ENCODE assay signal across 24 cellular contexts in the genomic region with DNA sequence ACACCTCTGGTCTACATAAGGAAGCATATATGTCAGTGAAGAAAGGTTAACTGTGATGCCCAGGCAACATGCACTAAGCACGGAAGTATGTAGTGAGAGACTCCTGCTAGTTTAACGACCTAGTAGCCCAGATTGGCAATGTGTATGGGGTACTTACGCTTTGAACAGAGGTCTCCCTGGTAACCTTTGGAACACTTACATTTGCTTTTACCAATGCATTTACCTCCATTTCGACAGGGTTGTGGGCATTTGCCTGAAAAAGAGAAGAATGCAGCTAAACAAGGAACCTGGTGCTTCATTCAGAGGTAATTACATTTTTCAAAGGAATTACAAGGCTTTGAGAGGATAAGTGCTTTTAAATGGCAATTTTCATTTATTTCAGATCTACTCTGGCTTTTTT.
"Had no signal": no experiment of that assay in that cellular context is flagged by ENCODE, and none has a peak within 500 bp of the region (broad histone marks: within the 10 kb centered on the region; RNA-seq: fewer than 3 reads in every experiment).

No MANE protein-coding gene starts in this region.

- H3K27me3 ChIP-seq: right atrium auricular region, thyroid gland had no signal

- H3K36me3 ChIP-seq: prostate gland, right atrium auricular region, thyroid gland had no signal

- H3K4me1 ChIP-seq: prostate gland, right atrium auricular region, thyroid gland had no signal

- H3K9me3 Mint-ChIP-seq: activated CD4-positive, alpha-beta T cell treated with anti-CD3 and anti-CD28 coated beads, Interleukin-2, amount 10 ng/mL, durations not matched to agents 24 days and 14 days; activated CD8-positive, alpha-beta T cell treated with anti-CD3 and anti-CD28 coated beads for 36 hours; activated T-helper 17 cell treated with anti-CD3 and anti-CD28 coated beads, Interleukin-2, amount 50 U/mL, for 72 hours; immature natural killer cell; memory B cell had no signal

- H3K4me3 Mint-ChIP-seq: activated CD4-positive, alpha-beta T cell treated with anti-CD3 and anti-CD28 coated beads, Interleukin-2, amount 10 ng/mL, durations not matched to agents 24 days and 14 days; activated CD8-positive, alpha-beta T cell treated with anti-CD3 and anti-CD28 coated beads for 36 hours; activated T-helper 17 cell treated with anti-CD3 and anti-CD28 coated beads, Interleukin-2, amount 50 U/mL, for 72 hours; brain; endodermal cell; immature natural killer cell; memory B cell; naive B cell; neural crest cell had no signal

- H3K36me3 Mint-ChIP-seq: brain, immature natural killer cell, memory B cell, naive B cell had no signal

- ATAC-seq: activated CD8-positive, alpha-beta T cell treated with anti-CD3 and anti-CD28 coated beads for 36 hours; activated T-helper 17 cell treated with anti-CD3 and anti-CD28 coated beads, Interleukin-2, amount 50 U/mL, for 72 hours had no signal

- H3K27ac ChIP-seq: dorsolateral prefrontal cortex, epithelial cell of prostate, prostate gland, right atrium auricular region, thyroid gland had no signal

- H3K4me1 Mint-ChIP-seq: activated CD4-positive, alpha-beta T cell treated with anti-CD3 and anti-CD28 coated beads, Interleukin-2, amount 10 ng/mL, durations not matched to agents 24 days and 14 days; activated T-helper 17 cell treated with anti-CD3 and anti-CD28 coated beads, Interleukin-2, amount 50 U/mL, for 72 hours; endodermal cell; immature natural killer cell; memory B cell; naive B cell; neural crest cell had no signal

- H3K27ac Mint-ChIP-seq: activated CD4-positive, alpha-beta T cell treated with anti-CD3 and anti-CD28 coated beads, Interleukin-2, amount 10 ng/mL, durations not matched to agents 24 days and 14 days; activated CD8-positive, alpha-beta T cell treated with anti-CD3 and anti-CD28 coated beads for 36 hours; activated T-helper 17 cell treated with anti-CD3 and anti-CD28 coated beads, Interleukin-2, amount 50 U/mL, for 72 hours; endodermal cell; immature natural killer cell; memory B cell; naive B cell had no signal

- H3K4me3 ChIP-seq: dorsolateral prefrontal cortex, prostate gland, right atrium auricular region, thyroid gland had no signal

- DNase-seq: activated CD4-positive, alpha-beta T cell treated with anti-CD3 and anti-CD28 coated beads, Interleukin-2, amount 10 ng/mL, durations not matched to agents 24 days and 14 days; activated CD4-positive, CD25-positive, alpha-beta regulatory T cell; activated CD8-positive, alpha-beta T cell treated with anti-CD3 and anti-CD28 coated beads for 36 hours; activated naive CD4-positive, alpha-beta T cell; activated T-cell treated with anti-CD3 and anti-CD28 coated beads, Interleukin-2, amount 50 U/mL, for 1 hour; anterior cingulate cortex; dorsolateral prefrontal cortex; endodermal cell; foreskin fibroblast; immature natural killer cell; naive B cell; stimulated activated CD4-positive, alpha-beta T cell treated with anti-CD3 and anti-CD28 coated beads, Interleukin-12 subunit alpha, Interleukin-12 subunit beta, amount 100 ng/mL, for 4 hours; stimulated activated CD4-positive, alpha-beta T cell treated with anti-CD3 and anti-CD28 coated beads, Interleukin-1b, Interleukin-23, amount 100 ng/mL, for 48 hours; stimulated activated CD8-positive, alpha-beta memory T cell treated with anti-CD3 and anti-CD28 coated beads, Interleukin-4, amount 100 ng/mL, for 48 hours; stimulated activated naive CD4-positive, alpha-beta T cell; T-helper 9 cell; thyroid gland had no signal
